ENCODE assay signal across 9 cellular contexts in the genomic region with DNA sequence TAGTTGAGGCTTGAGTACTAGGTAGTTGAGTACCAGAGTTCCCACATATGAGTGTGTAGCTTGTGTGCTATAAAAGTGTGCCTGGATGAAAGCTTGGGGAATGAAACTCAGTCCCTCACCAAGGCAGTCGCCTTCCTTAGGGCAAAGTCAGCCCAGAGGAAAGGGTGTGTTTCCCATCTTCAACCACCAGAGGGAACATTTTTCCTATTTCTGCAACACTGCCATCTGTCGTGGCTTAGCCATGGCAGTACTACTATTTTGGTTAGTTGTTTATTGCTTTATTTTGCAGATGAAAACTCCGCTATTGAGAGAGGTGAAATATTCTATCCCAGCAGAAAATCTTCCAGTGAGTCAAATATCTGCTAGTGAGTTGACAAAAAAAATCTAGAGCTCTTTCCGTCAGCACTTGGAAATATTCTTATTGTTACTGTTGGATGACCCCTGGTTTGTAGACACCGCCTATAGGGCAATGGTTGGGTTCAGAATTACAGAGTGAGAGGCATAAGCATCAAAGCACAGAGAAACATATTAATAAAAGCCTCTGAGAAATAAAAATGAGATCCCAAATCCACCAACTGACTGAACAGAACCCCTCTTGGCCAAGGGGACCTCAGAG.
DNase-seq lines count a peak whose midpoint lies in the region; ATAC-seq, FAIRE-seq and TF ChIP-seq lines count a peak whose summit lies in the region.
"Had no signal": no experiment of that assay in that cellular context is flagged by ENCODE, and none has a peak within 500 bp of the region (broad histone marks: within the 10 kb centered on the region; RNA-seq: fewer than 3 reads in every experiment).

No MANE protein-coding gene starts in this region.

- CTCF ChIA-PET in endothelial cell of umbilical vein (lab: Charles Lee) = interaction anchor here (0.7 to 5.1 kb wide), 16 partner anchors 9 to 762 kb away, joined by 3 to 45 read pairs (median 3); a partner anchor contains a TSS

- H4K8ac ChIP-seq in mesendoderm (ENCODE audit: low read depth, low read length) = no peak overlapping the region

- H3K23ac ChIP-seq in mesendoderm (ENCODE audit: low read length) = no peak overlapping the region

- H3K9ac ChIP-seq in endothelial cell of umbilical vein (replicated peaks; ENCODE audit: extremely low read depth, insufficient read depth, low read length) = no peak overlapping the region
- no peak overlapping the region for H3K9ac ChIP-seq in mesendoderm (ENCODE audit: low read length)

- H3K27me3 ChIP-seq in endothelial cell of umbilical vein (ENCODE audit: control insufficient read depth in 2 of 2, insufficient read depth in 2 of 2, low read length in 2 of 2) (no peaks in the 10 kb centered on the region), mesendoderm (ENCODE audit: insufficient read depth, low read length, poor library complexity) (no peaks in the 10 kb centered on the region), uterus (no peaks in the 10 kb centered on the region)

- POLR2A ChIA-PET in endothelial cell of umbilical vein (lab: Charles Lee) = no interaction called here

- peak; percentile 73 for ATAC-seq in Right ventricle myocardium inferior
- ATAC-seq in GM21619 (IDR thresholded peaks at IDR 0.05; ENCODE audit: unreplicated experiment) = peak; percentile 68

- no peak overlapping the region for H3K18ac ChIP-seq in mesendoderm (ENCODE audit: low read length)

- FAIRE-seq in endothelial cell of umbilical vein (lab: Jason Lieb, UNC) = peak; percentile 54

- no peak overlapping the region for H3K56ac ChIP-seq in mesendoderm (ENCODE audit: low read length)

- H3K4me2 ChIP-seq in endothelial cell of umbilical vein (ENCODE audit: insufficient read depth, low read length) (no peak overlapping the region), mesendoderm (ENCODE audit: low read length) (no peak overlapping the region)

- H3K9me3 ChIP-seq in endothelial cell of umbilical vein (replicated peaks; ENCODE audit: control insufficient read depth, insufficient read depth, low read length) (no peaks in the 10 kb centered on the region), uterus (no peaks in the 10 kb centered on the region)

- in situ Hi-C loops in KBM-7 (cut with MboI; ENCODE audit: low pct_unique_long_range_greater_than_20kb, low sequenced_read_pairs) (loop anchor here (25.0 kb wide), 1 partner anchor 217 kb away; no protein-coding TSS in a partner anchor), SK-MEL-5 (cut with HindIII; ENCODE audit: low pct_unique_long_range_greater_than_20kb, low sequenced_read_pairs) (no loop called here)

- no peak overlapping the region for H2BK120ac ChIP-seq in mesendoderm (ENCODE audit: low read depth, low read length)

- H3K4me3 ChIP-seq in endothelial cell of umbilical vein (replicated peaks in 1 of 3; ENCODE audit: insufficient read depth in 1 of 3, low read depth in 1 of 3, low read length in 3 of 3) (no peak overlapping the region), mesendoderm (ENCODE audit: low read length) (no peak overlapping the region), uterus (no peak overlapping the region)

- no peak overlapping the region for H2AFZ ChIP-seq in endothelial cell of umbilical vein (ENCODE audit: low read depth, low read length)

- no peaks in the 10 kb centered on the region for H3K79me1 ChIP-seq in mesendoderm (ENCODE audit: low read length)

- TF ChIP-seq CTCF in endothelial cell of umbilical vein (IDR thresholded peaks at IDR 0.05; ENCODE audit: extremely low read depth in 1 of 2, insufficient read depth in 1 of 2, low read depth in 1 of 2, low read length in 2 of 2) = peak; percentile 70 to 76
- peak; percentile 39 to 43 (median 43) for TF ChIP-seq CTCF in uterus (IDR thresholded peaks at IDR 0.05)

- no peak for TF ChIP-seq POLR2A in endothelial cell of umbilical vein (IDR thresholded peaks at IDR 0.05; ENCODE audit: low read depth, low read length)
- TF ChIP-seq POLR2A in uterus (IDR thresholded peaks at IDR 0.05) = no peak

- WGBS in mesendoderm (ENCODE audit: extremely low coverage, insufficient coverage, low lambda C conversion rate) = no CpG with 5 or more reads among the region's 5 CpGs

- no peak overlapping the region for H3K4ac ChIP-seq in mesendoderm (ENCODE audit: low read depth, low read length)

- no peak overlapping the region for H4K5ac ChIP-seq in mesendoderm (ENCODE audit: low read length)

- H3K79me2 ChIP-seq in endothelial cell of umbilical vein (ENCODE audit: control insufficient read depth, insufficient read depth, low read length) (no peaks in the 10 kb centered on the region), mesendoderm (ENCODE audit: control insufficient read depth, insufficient read depth, low read length) (no peaks in the 10 kb centered on the region)

- intact Hi-C loops in Right ventricle myocardium inferior (cut with DNase I) = no loop called here
- intact Hi-C loops in cardiac septum (cut with DNase I) = loop anchor here (2.0 to 10.0 kb wide), 4 partner anchors 234 to 750 kb away; no protein-coding TSS in a partner anchor
- intact Hi-C loops in endothelial cell of umbilical vein (cut with micrococcal nuclease) = loop anchor here (1.0 to 10.0 kb wide), 6 partner anchors 234 to 762 kb away; no protein-coding TSS in a partner anchor
- intact Hi-C loops in uterus (cut with DNase I; ENCODE audit: low total_unique reads) = no loop called here

- BruUV-seq in endothelial cell of umbilical vein (replicated peaks; lab: Mats Ljungman, UMichigan) = no TSS peak

- H3K9me1 ChIP-seq in endothelial cell of umbilical vein (replicated peaks; ENCODE audit: control insufficient read depth, extremely low read depth, insufficient read depth, low read length) = no peaks in the 10 kb centered on the region

- dilution Hi-C loops in endothelial cell of umbilical vein (cut with MboI; ENCODE audit: extremely low pct_ligation_motif_present, low sequenced_read_pairs) = no loop called here

- DNase-seq in Right ventricle myocardium inferior (ENCODE audit: missing footprints) = no peak
- no peak for DNase-seq in cardiac septum (ENCODE audit: low spot score)
- peak; percentile 73 for DNase-seq in KBM-7
- DNase-seq in SK-MEL-5 (ENCODE audit: low read depth, low spot score) = peak; percentile 71
- peak; percentile 58 for DNase-seq in endothelial cell of umbilical vein (ENCODE audit: low read depth, low spot score)
- peak; percentile 76 for DNase-seq in mesendoderm
- DNase-seq in uterus = no peak
- DNase-seq: naive B cell had no signal

- H2BK15ac ChIP-seq in mesendoderm (replicated peaks; ENCODE audit: low read depth) = no peak overlapping the region

- H4K20me1 ChIP-seq in endothelial cell of umbilical vein (replicated peaks; ENCODE audit: control insufficient read depth, extremely low read depth, insufficient read depth, low read length) = no peaks in the 10 kb centered on the region

- H3K4me1 ChIP-seq in endothelial cell of umbilical vein (ENCODE audit: control insufficient read depth, extremely low read depth, insufficient read depth, low read length) (no peaks in the 10 kb centered on the region), mesendoderm (ENCODE audit: control insufficient read depth, low read depth, low read length) (no peaks in the 10 kb centered on the region), uterus (no peaks in the 10 kb centered on the region)

- H3K27ac ChIP-seq in endothelial cell of umbilical vein (ENCODE audit: insufficient read depth, low read depth, low read length) = no peak overlapping the region
- H3K27ac ChIP-seq in mesendoderm (ENCODE audit: low read depth, low read length) = no peak overlapping the region
- H3K27ac ChIP-seq in uterus = no peak overlapping the region

- H3K36me3 ChIP-seq in endothelial cell of umbilical vein (ENCODE audit: control insufficient read depth in 2 of 2, extremely low read depth in 1 of 2, insufficient read depth in 2 of 2, low read length in 2 of 2) = no peaks in the 10 kb centered on the region
- no peaks in the 10 kb centered on the region for H3K36me3 ChIP-seq in mesendoderm (ENCODE audit: control insufficient read depth, insufficient read depth, low read length)
- H3K36me3 ChIP-seq in uterus = no peaks in the 10 kb centered on the region

- H2BK5ac ChIP-seq in mesendoderm (ENCODE audit: low read length) = no peak overlapping the region

- H2AK5ac ChIP-seq in mesendoderm (ENCODE audit: low read length) = no peak overlapping the region

TF ChIP-seq in endothelial cell of umbilical vein, 7 proteins besides CTCF, POLR2A, EP300 and RAD21:
- TF ChIP-seq POLR2AphosphoS5 (IDR thresholded peaks at IDR 0.05; ENCODE audit: insufficient read depth, low read depth, low read length) (no peak), FOS (IDR thresholded peaks at IDR 0.05; ENCODE audit: borderline replicate concordance, insufficient read depth, low read length) (no peak), MYC (IDR thresholded peaks at IDR 0.05; ENCODE audit: low read depth, low read length) (no peak), JUN (IDR thresholded peaks at IDR 0.05; ENCODE audit: borderline replicate concordance, insufficient read depth, insufficient read length, low read depth) (no peak), GATA2 (IDR thresholded peaks at IDR 0.05; ENCODE audit: insufficient read depth, insufficient read length, low read depth, low read length) (no peak), EZH2 (IDR thresholded peaks at IDR 0.05; ENCODE audit: borderline replicate concordance, low read depth, low read length, severe bottlenecking) (no peak)
- TF ChIP-seq, protein P1, sequence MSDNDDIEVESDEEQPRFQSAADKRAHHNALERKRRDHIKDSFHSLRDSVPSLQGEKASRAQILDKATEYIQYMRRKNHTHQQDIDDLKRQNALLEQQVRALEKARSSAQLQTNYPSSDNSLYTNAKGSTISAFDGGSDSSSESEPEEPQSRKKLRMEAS (IDR thresholded peaks at IDR 0.05; ENCODE audit: insufficient read depth, insufficient read length) = no peak

Comparison
In these comparisons a context has a peak if more than half of its experiments do, and no peak if none do; other contexts are left out.
1. intact Hi-C loops: an anchor here in cardiac septum (2.0 to 10.0 kb wide) and endothelial cell of umbilical vein (1.0 to 10.0 kb wide); none called in Right ventricle myocardium inferior and uterus.
2. DNase-seq: peak in KBM-7 (single experiment), SK-MEL-5 (single experiment), endothelial cell of umbilical vein (single experiment) and mesendoderm (single experiment); none in Right ventricle myocardium inferior (single experiment), cardiac septum (single experiment) and uterus (0 of 2).